1 cellular context compared by ENCODE assay signal in the genomic region with DNA sequence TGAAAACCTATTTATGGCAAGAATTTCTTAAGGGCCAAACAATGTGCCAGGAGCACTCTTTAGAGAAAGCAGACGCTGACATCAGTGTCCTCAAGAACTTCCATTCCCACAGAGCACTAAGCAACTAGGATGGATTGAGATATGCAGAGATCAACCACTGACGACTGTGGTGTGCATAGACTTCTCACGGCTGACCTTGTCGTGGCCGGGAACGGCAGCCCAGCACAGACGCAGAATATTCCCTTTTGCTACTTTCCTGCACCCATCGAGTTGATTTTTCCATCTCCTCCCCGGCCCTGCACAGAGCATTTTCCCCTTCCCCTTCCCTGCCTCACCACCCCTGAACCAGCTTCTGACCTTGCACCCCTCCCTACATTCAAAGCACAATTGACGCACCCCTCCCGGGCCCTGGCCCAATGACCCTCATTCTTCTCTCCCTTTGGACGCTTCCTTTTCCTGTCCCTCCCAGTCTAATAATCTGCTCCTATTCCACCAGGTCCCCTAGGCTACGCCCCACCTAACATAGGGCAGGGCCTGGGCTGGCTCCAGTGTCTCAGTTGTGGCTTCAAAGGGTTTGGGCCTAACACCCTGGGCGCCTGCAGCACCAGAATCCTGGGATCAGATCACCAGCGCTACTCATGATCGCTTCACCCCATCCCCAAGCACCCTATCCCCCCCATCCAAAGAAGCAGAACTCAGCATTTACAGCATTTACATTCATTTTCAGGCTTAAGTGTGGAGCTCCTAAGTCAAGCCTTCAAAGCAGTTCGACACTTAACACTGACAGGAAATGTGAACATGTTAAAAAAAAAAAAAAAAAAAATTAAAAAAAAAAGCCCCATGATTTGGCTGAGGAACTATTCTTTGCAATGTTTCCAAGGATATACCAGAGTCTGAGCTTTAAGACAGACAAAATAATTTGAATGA.
TF ChIP-seq lines count a peak whose summit lies in the region.

No MANE protein-coding gene starts in this region.

TF ChIP-seq in HepG2, 621 proteins besides CTCF, POLR2A, EP300 and RAD21 (continued from another document):
- TF ChIP-seq ATF6 (CRISPR knock-in tag; conservative IDR thresholded peaks at IDR 0.05) (no peak), PLSCR1 (CRISPR knock-in tag; IDR thresholded peaks at IDR 0.05; ENCODE audit: borderline replicate concordance) (no peak), ZNF564 (CRISPR knock-in tag; IDR thresholded peaks at IDR 0.05) (no peak), SP5 (CRISPR knock-in tag; IDR thresholded peaks at IDR 0.05; ENCODE audit: borderline replicate concordance, low read depth) (no peak), ZNF513 (CRISPR knock-in tag; conservative IDR thresholded peaks at IDR 0.05) (no peak), THAP11 (CRISPR knock-in tag; IDR thresholded peaks at IDR 0.05) (no peak), SRY (CRISPR knock-in tag; IDR thresholded peaks at IDR 0.05) (no peak)
- TF ChIP-seq, protein P1, sequence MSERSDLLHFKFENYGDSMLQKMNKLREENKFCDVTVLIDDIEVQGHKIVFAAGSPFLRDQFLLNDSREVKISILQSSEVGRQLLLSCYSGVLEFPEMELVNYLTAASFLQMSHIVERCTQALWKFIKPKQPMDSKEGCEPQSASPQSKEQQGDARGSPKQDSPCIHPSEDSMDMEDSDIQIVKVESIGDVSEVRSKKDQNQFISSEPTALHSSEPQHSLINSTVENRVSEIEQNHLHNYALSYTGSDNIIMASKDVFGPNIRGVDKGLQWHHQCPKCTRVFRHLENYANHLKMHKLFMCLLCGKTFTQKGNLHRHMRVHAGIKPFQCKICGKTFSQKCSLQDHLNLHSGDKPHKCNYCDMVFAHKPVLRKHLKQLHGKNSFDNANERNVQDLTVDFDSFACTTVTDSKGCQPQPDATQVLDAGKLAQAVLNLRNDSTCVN (CRISPR knock-in tag; IDR thresholded peaks at IDR 0.05; ENCODE audit: borderline replicate concordance) = no peak
